ENCODE assay signal across 16 cellular contexts in genomic region chr16:68371706-68372380, GRCh38.
DNase-seq lines count a peak whose midpoint lies in the region; ATAC-seq, FAIRE-seq and TF ChIP-seq lines count a peak whose summit lies in the region.
"Had no signal": no experiment of that assay in that cellular context is flagged by ENCODE, and none has a peak within 500 bp of the region (broad histone marks: within the 10 kb centered on the region; RNA-seq: fewer than 3 reads in every experiment).

No MANE protein-coding gene starts in this region.

- no peak overlapping the region for H3K4me3 Mint-ChIP-seq in activated CD8-positive, alpha-beta T cell treated with anti-CD3 and anti-CD28 coated beads, Interleukin-2, amount 10 ng/mL, durations not matched to agents 7 days and 5 days
- H3K4me3 Mint-ChIP-seq in activated CD8-positive, alpha-beta T cell treated with anti-CD3 and anti-CD28 coated beads for 36 hours: no peak overlapping the region
- H3K4me3 Mint-ChIP-seq: GM23338, H9 had no signal

- H3K4me3 ChIP-seq in DND-41 (ENCODE audit: low read depth in 1 of 2, low read length in 2 of 2) (peak overlapping the region in 1 of 2 experiments; percentile 83; a peak in 2 of 4 replicates), kidney (ENCODE audit: low read length in 2 of 2) (no peak overlapping the region), aorta (ENCODE audit: low read length in 2 of 2) (no peak overlapping the region)
- H3K4me3 ChIP-seq: GM23338 had no signal

- FAIRE-seq in kidney (lab: Jason Lieb, UNC) (no peak), D721Med (lab: Jason Lieb, UNC) (no peak)
- FAIRE-seq: GM12892 had no signal

- H2AFZ ChIP-seq in DND-41 (ENCODE audit: low read depth, low read length): no peak overlapping the region
- H2AFZ ChIP-seq: GM23338 had no signal

- CTCF ChIA-PET in activated CD8-positive, alpha-beta T cell treated with anti-CD3 and anti-CD28 coated beads, Interleukin-2, amount 10 ng/mL, durations not matched to agents 7 days and 5 days (lab: Charles Lee): interaction anchor here (1.1 to 2.0 kb wide), 4 partner anchors 16 to 149 kb away, joined by 3 to 9 read pairs (median 4); no protein-coding TSS in a partner anchor
- CTCF ChIA-PET in activated CD8-positive, alpha-beta T cell treated with anti-CD3 and anti-CD28 coated beads for 36 hours (lab: Charles Lee): interaction anchor here (1.2 to 4.1 kb wide), 5 partner anchors 10 to 139 kb away, joined by 4 to 23 read pairs (median 6); no protein-coding TSS in a partner anchor

- H3K4me1 ChIP-seq in DND-41 (ENCODE audit: insufficient read depth, low read length) (peaks cover 84% of the 10 kb centered on the region), kidney (ENCODE audit: control insufficient read depth in 1 of 2, insufficient read depth in 1 of 2, low read depth in 1 of 2, low read length in 2 of 2) (no peaks in the 10 kb centered on the region), aorta (ENCODE audit: control insufficient read depth in 1 of 2, insufficient read depth in 2 of 2, low read length in 2 of 2) (no peaks in the 10 kb centered on the region)

- peaks cover 42% of the 10 kb centered on the region for H3K27me3 Mint-ChIP-seq in activated CD8-positive, alpha-beta T cell treated with anti-CD3 and anti-CD28 coated beads, Interleukin-2, amount 10 ng/mL, durations not matched to agents 7 days and 5 days (ENCODE audit: low read depth)
- peaks cover 16% of the 10 kb centered on the region for H3K27me3 Mint-ChIP-seq in activated CD8-positive, alpha-beta T cell treated with anti-CD3 and anti-CD28 coated beads for 36 hours
- H3K27me3 Mint-ChIP-seq: CD4-positive, alpha-beta memory T cell had no signal

- H3K9me3 ChIP-seq in DND-41 (ENCODE audit: insufficient read depth, low read length, severe bottlenecking) (no peaks in the 10 kb centered on the region), kidney (ENCODE audit: control insufficient read depth in 1 of 2, low read length in 2 of 2) (no peaks in the 10 kb centered on the region), aorta (ENCODE audit: control insufficient read depth, low read length) (no peaks in the 10 kb centered on the region)

- no peaks in the 10 kb centered on the region for H3K27me3 ChIP-seq in DND-41 (ENCODE audit: insufficient read depth, low read length, poor library complexity)
- no peaks in the 10 kb centered on the region for H3K27me3 ChIP-seq in aorta (ENCODE audit: control insufficient read depth in 1 of 2, insufficient read depth in 2 of 2, low read length in 1 of 2)

- peaks cover 81% of the 10 kb centered on the region for H3K79me2 ChIP-seq in DND-41 (ENCODE audit: insufficient read depth, low read length)

- POLR2A ChIA-PET in activated CD8-positive, alpha-beta T cell treated with anti-CD3 and anti-CD28 coated beads, Interleukin-2, amount 10 ng/mL, durations not matched to agents 7 days and 5 days (lab: Charles Lee): no interaction called here
- POLR2A ChIA-PET in activated CD8-positive, alpha-beta T cell treated with anti-CD3 and anti-CD28 coated beads for 36 hours (lab: Charles Lee): interaction anchor here (0.6 to 1.2 kb wide), 5 partner anchors 12 to 241 kb away, joined by 3 to 6 read pairs (median 3); no protein-coding TSS in a partner anchor

- DNase-seq in activated CD8-positive, alpha-beta T cell treated with anti-CD3 and anti-CD28 coated beads, Interleukin-2, amount 10 ng/mL, durations not matched to agents 7 days and 5 days: no peak
- DNase-seq in activated CD8-positive, alpha-beta T cell treated with anti-CD3 and anti-CD28 coated beads for 36 hours: no peak
- DNase-seq in DND-41: no peak
- peak; percentile 71 for DNase-seq in kidney
- peak; percentile 34 to 72 for DNase-seq in aorta
- DNase-seq in UCSD-AML1 (lab: John Stamatoyannopoulos, UW; ENCODE audit: unreplicated experiment): no peak
- no peak for DNase-seq in D721Med (ENCODE audit: insufficient read length, low spot score)
- DNase-seq: 8988T, AML-193, C1 segment of cervical spinal cord, DMS79 treated with DMSO at 0.1 percent for 48 hours, GDM1, H9 had no signal

- peak overlapping the region; percentile 98 for H3K27ac ChIP-seq in DND-41 (ENCODE audit: low read length)
- H3K27ac ChIP-seq in kidney (ENCODE audit: low read depth in 2 of 2, low read length in 2 of 2): no peak overlapping the region
- no peak overlapping the region for H3K27ac ChIP-seq in aorta (ENCODE audit: low read depth in 1 of 2, low read length in 2 of 2)

- intact Hi-C loops in activated CD8-positive, alpha-beta T cell treated with anti-CD3 and anti-CD28 coated beads for 36 hours (cut with micrococcal nuclease): no loop called here
- intact Hi-C loops in kidney (cut with DNase I) (no loop called here), aorta (cut with DNase I) (no loop called here)

- H3K4me2 ChIP-seq in DND-41 (ENCODE audit: insufficient read depth, low read length): peak overlapping the region; percentile 98
- H3K4me2 ChIP-seq: GM23338 had no signal

- H3K9ac ChIP-seq in DND-41 (ENCODE audit: low read depth, low read length) (peak overlapping the region; percentile 88), kidney (ENCODE audit: low read length in 2 of 2) (no peak overlapping the region)

- 91 to 92% methylated on average over 40 of the region's 40 CpGs for WGBS in aorta, 2 donors

- H3K36me3 ChIP-seq in DND-41 (ENCODE audit: insufficient read depth, low read length) (peaks cover 38% of the 10 kb centered on the region), kidney (ENCODE audit: control insufficient read depth in 1 of 2, insufficient read depth in 2 of 2, low read length in 2 of 2) (no peaks in the 10 kb centered on the region), aorta (ENCODE audit: control insufficient read depth in 1 of 2, insufficient read depth in 2 of 2, low read length in 1 of 2) (no peaks in the 10 kb centered on the region)

- peaks cover 2% of the 10 kb centered on the region for H3K36me3 Mint-ChIP-seq in activated CD8-positive, alpha-beta T cell treated with anti-CD3 and anti-CD28 coated beads, Interleukin-2, amount 10 ng/mL, durations not matched to agents 7 days and 5 days (ENCODE audit: low read depth)
- H3K36me3 Mint-ChIP-seq in activated CD8-positive, alpha-beta T cell treated with anti-CD3 and anti-CD28 coated beads for 36 hours (ENCODE audit: low read depth): no peaks in the 10 kb centered on the region
- H3K36me3 Mint-ChIP-seq: CD4-positive, alpha-beta memory T cell had no signal

- peak overlapping the region; percentile 25 for H3K27ac Mint-ChIP-seq in activated CD8-positive, alpha-beta T cell treated with anti-CD3 and anti-CD28 coated beads, Interleukin-2, amount 10 ng/mL, durations not matched to agents 7 days and 5 days
- H3K27ac Mint-ChIP-seq in activated CD8-positive, alpha-beta T cell treated with anti-CD3 and anti-CD28 coated beads for 36 hours: no peak overlapping the region
- H3K27ac Mint-ChIP-seq: GM23338 had no signal

- peaks cover 47% of the 10 kb centered on the region for H3K4me1 Mint-ChIP-seq in activated CD8-positive, alpha-beta T cell treated with anti-CD3 and anti-CD28 coated beads, Interleukin-2, amount 10 ng/mL, durations not matched to agents 7 days and 5 days (ENCODE audit: low read depth)
- H3K4me1 Mint-ChIP-seq in activated CD8-positive, alpha-beta T cell treated with anti-CD3 and anti-CD28 coated beads for 36 hours (ENCODE audit: low read depth): peaks cover 38% of the 10 kb centered on the region

- no peak for TF ChIP-seq CTCF in activated CD8-positive, alpha-beta T cell treated with anti-CD3 and anti-CD28 coated beads for 36 hours (IDR thresholded peaks at IDR 0.05)
- TF ChIP-seq CTCF in DND-41 (IDR thresholded peaks at IDR 0.05; ENCODE audit: borderline replicate concordance, extremely low read depth, low read length, poor library complexity, severe bottlenecking): no peak
- no peak for TF ChIP-seq CTCF in kidney (IDR thresholded peaks at IDR 0.05; ENCODE audit: borderline replicate concordance, extremely low read depth, insufficient read depth)
- TF ChIP-seq CTCF in D721Med (IDR thresholded peaks at IDR 0.05; ENCODE audit: insufficient read depth, missing control alignments): no peak

- peaks cover 29% of the 10 kb centered on the region for H4K20me1 ChIP-seq in DND-41 (ENCODE audit: insufficient read depth, low read length)

- H3K9me3 Mint-ChIP-seq in activated CD8-positive, alpha-beta T cell treated with anti-CD3 and anti-CD28 coated beads, Interleukin-2, amount 10 ng/mL, durations not matched to agents 7 days and 5 days (ENCODE audit: insufficient read depth): no peaks in the 10 kb centered on the region
- H3K9me3 Mint-ChIP-seq in activated CD8-positive, alpha-beta T cell treated with anti-CD3 and anti-CD28 coated beads for 36 hours: no peaks in the 10 kb centered on the region
- H3K9me3 Mint-ChIP-seq: CD4-positive, alpha-beta memory T cell; GM23338; H9 had no signal

- no peak for ATAC-seq in activated CD8-positive, alpha-beta T cell treated with anti-CD3 and anti-CD28 coated beads, Interleukin-2, amount 10 ng/mL, durations not matched to agents 7 days and 5 days
- no peak for ATAC-seq in activated CD8-positive, alpha-beta T cell treated with anti-CD3 and anti-CD28 coated beads for 36 hours
- no peak for ATAC-seq in DND-41 (ENCODE audit: insufficient read depth, low read depth)
- no peak for ATAC-seq in aorta (ENCODE audit: low FRiP score)
- ATAC-seq: GM23338 had no signal

Comparison
In these comparisons a context has a peak if more than half of its experiments do, and no peak if none do; other contexts are left out.
1. DNase-seq: peak in kidney (single experiment) and aorta (2 of 2); none in activated CD8-positive, alpha-beta T cell treated with anti-CD3 and anti-CD28 coated beads, Interleukin-2, amount 10 ng/mL, durations not matched to agents 7 days and 5 days (single experiment), activated CD8-positive, alpha-beta T cell treated with anti-CD3 and anti-CD28 coated beads for 36 hours (single experiment), DND-41 (single experiment), UCSD-AML1 (single experiment) and D721Med (single experiment).